ENCODE assay signal across 8 cellular contexts in the genomic region with DNA sequence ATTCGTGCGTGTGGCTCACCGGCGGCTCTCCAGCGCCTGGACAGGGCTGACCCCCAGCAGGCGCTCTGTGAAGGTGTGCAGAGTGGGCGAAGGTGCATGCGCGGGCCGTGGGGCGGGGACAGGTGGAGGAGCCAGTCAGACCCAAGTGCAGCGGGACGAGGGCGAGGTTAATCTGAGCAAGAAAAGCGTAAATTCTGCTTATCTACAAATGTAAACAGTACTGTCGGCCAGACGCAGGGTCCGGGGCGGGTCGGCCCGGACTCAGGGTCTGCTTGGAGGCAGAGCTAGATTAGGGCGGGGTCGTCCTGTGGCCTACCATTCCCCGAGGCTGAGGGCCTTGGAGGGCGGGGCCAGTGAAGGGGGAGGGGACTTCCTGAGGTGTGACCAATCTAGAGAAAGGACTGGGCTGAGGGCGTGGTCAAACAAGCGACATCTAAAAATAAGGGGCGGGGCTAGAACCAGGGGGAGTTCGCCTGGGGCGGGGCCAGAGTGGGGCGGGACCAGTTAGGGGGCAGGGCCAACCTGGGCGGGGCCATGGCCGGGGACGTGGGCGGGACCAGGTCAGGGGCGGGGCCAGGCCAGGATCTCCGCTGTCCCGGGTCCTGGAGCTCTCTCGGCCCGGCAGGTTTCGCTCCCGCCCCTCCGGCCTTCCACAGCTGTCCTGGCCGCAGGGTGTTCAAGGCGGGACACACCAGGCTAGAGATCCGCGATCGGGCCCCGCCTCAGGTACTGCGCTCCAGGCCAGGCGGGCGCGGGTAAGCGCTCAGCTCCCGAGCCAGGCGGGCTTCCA. TPM values are rescaled to one million over a fixed set of nuclear protein-coding genes. Genes with fewer than 3 reads are reported as not detected.
A peak's percentile ranks its signal among the peaks of the same experiment; 100 is the strongest.
DNase-seq lines count a peak whose midpoint lies in the region; TF ChIP-seq lines count a peak whose summit lies in the region.

A gene (plus strand): TSS at position 611 of the 790 bp plus-strand sequence. CDS start 994 bp downstream, outside the sequence.

- H3K4me1 Mint-ChIP-seq in activated naive CD4-positive, alpha-beta T cell treated with anti-CD3 and anti-CD28 coated beads, Interleukin-2, amount 50 U/mL, for 24 hours: peaks cover 19% of the 10 kb centered on the region

- peak within 1 kb of the TSS; percentile 86 for H3K4me2 ChIP-seq in SK-N-SH

- H3K9me3 ChIP-seq in SK-N-SH (no peaks in the 10 kb centered on the region), neutrophil (no peaks in the 10 kb centered on the region)

- TF ChIP-seq RAD21 in SK-N-SH (IDR thresholded peaks at IDR 0.05; ENCODE audit: low read length): no peak

- no peak for TF ChIP-seq EP300 in SK-N-SH (IDR thresholded peaks at IDR 0.05; ENCODE audit: borderline replicate concordance in 1 of 2, low read depth in 1 of 2, low read length in 1 of 2)

- no peaks in the 10 kb centered on the region for H3K79me2 ChIP-seq in SK-N-SH (ENCODE audit: insufficient read depth)

- no peaks in the 10 kb centered on the region for H4K20me1 ChIP-seq in SK-N-SH (ENCODE audit: insufficient read depth)

- H3K36me3 Mint-ChIP-seq in activated naive CD4-positive, alpha-beta T cell treated with anti-CD3 and anti-CD28 coated beads, Interleukin-2, amount 50 U/mL, for 24 hours: no peaks in the 10 kb centered on the region

- WGBS in SK-N-SH (ENCODE audit: low lambda C conversion rate): 1% methylated on average over 48 of the region's 56 CpGs

- H3K4me3 Mint-ChIP-seq in activated naive CD4-positive, alpha-beta T cell treated with anti-CD3 and anti-CD28 coated beads, Interleukin-2, amount 50 U/mL, for 24 hours: peak within 1 kb of the TSS; percentile 86

- peaks cover 0 to 8% of the 10 kb centered on the region in 2 experiments; a peak in 1 of 4 replicates for H3K4me1 ChIP-seq in SK-N-SH (ENCODE audit: control insufficient read depth in 1 of 2, insufficient read depth in 2 of 2, low read depth in 1 of 2, low read length in 1 of 2)
- H3K4me1 ChIP-seq in neutrophil (ENCODE audit: control insufficient read depth in 1 of 2, insufficient read depth in 1 of 2, low read depth in 1 of 2, low read length in 1 of 2): peaks cover 20 to 26% of the 10 kb centered on the region in 2 experiments

- CTCF ChIA-PET in SK-N-SH (lab: Yijun Ruan, JAX): interaction anchor here (0.5 to 2.7 kb wide), 5 partner anchors 10 to 543 kb away, joined by 3 to 16 read pairs (median 5); no protein-coding TSS in a partner anchor

- peaks cover 6% of the 10 kb centered on the region for H3K27me3 ChIP-seq in H7 (ENCODE audit: control insufficient read depth, insufficient read depth, low read length)
- H3K27me3 ChIP-seq in SK-N-SH (ENCODE audit: insufficient read depth): no peaks in the 10 kb centered on the region
- peaks cover 46% of the 10 kb centered on the region for H3K27me3 ChIP-seq in neutrophil

- H3K27ac ChIP-seq in SK-N-SH (ENCODE audit: low read depth in 2 of 2, low read length in 1 of 2) (no peak within 1 kb of the TSS), neutrophil (peak within 1 kb of the TSS; percentile 40)

- no peak for TF ChIP-seq CTCF in SK-N-SH (IDR thresholded peaks at IDR 0.05)
- TF ChIP-seq CTCF in neutrophil (IDR thresholded peaks at IDR 0.05): peak; percentile 30

- H3K27me3 Mint-ChIP-seq in activated naive CD4-positive, alpha-beta T cell treated with anti-CD3 and anti-CD28 coated beads, Interleukin-2, amount 50 U/mL, for 24 hours: peaks cover 16% of the 10 kb centered on the region

- H3K9ac ChIP-seq in SK-N-SH: peak within 1 kb of the TSS; percentile 15; the same call in 1 of the 2 replicates

- peak within 1 kb of the TSS; percentile 91 for H2AFZ ChIP-seq in SK-N-SH (ENCODE audit: low read depth)

- H3K36me3 ChIP-seq in H7 (replicated peaks; ENCODE audit: control insufficient read depth, insufficient read depth, low read length): no peaks in the 10 kb centered on the region
- H3K36me3 ChIP-seq in SK-N-SH (replicated peaks in 1 of 2; ENCODE audit: control insufficient read depth in 1 of 2, insufficient read depth in 2 of 2, low read length in 1 of 2): no peaks in the 10 kb centered on the region
- no peaks in the 10 kb centered on the region for H3K36me3 ChIP-seq in neutrophil

- H3K4me3 ChIP-seq in H7 (ENCODE audit: insufficient read depth, low read depth, low read length) (peak within 1 kb of the TSS; percentile 60), SK-N-SH (ENCODE audit: low read depth in 2 of 2, low read length in 1 of 2) (peak within 1 kb of the TSS; percentile 52 to 68), neutrophil (ENCODE audit: low read depth in 1 of 2, low read length in 1 of 2) (peak within 1 kb of the TSS; percentile 64 to 68)

- no peaks in the 10 kb centered on the region for H3K9me3 Mint-ChIP-seq in activated naive CD4-positive, alpha-beta T cell treated with anti-CD3 and anti-CD28 coated beads, Interleukin-2, amount 50 U/mL, for 24 hours

- peak within 1 kb of the TSS; percentile 1 for H3K27ac Mint-ChIP-seq in activated naive CD4-positive, alpha-beta T cell treated with anti-CD3 and anti-CD28 coated beads, Interleukin-2, amount 50 U/mL, for 24 hours

- H3K9me2 ChIP-seq in SK-N-SH: no peaks in the 10 kb centered on the region

- H3F3A ChIP-seq in SK-N-SH (replicated peaks; ENCODE audit: insufficient read depth): peaks cover 8% of the 10 kb centered on the region

- POLR2A ChIA-PET in SK-N-SH (lab: Yijun Ruan, JAX): no interaction called here

- DNase-seq in DMS53 (lab: John Stamatoyannopoulos, UW): peak; percentile 98
- peak; percentile 100 for DNase-seq in H7
- DNase-seq in NAMALWA (ENCODE audit: low spot score): peak; percentile 98
- DNase-seq in SK-N-SH: peak; percentile 100
- DNase-seq in globus pallidus (ENCODE audit: low spot score): peak; percentile 99
- peak; percentile 90 for DNase-seq in stromal cell of bone marrow (ENCODE audit: low read depth)

TF ChIP-seq in SK-N-SH, 30 proteins besides CTCF, POLR2A, EP300 and RAD21:
- TF ChIP-seq SIN3A (IDR thresholded peaks at IDR 0.05; ENCODE audit: borderline replicate concordance, low read depth, low read length): peak; percentile 71; the same call in 1 of the 2 replicates
- TF ChIP-seq RXRA (IDR thresholded peaks at IDR 0.05; ENCODE audit: borderline replicate concordance, low read depth): no peak
- TF ChIP-seq, protein P1, sequence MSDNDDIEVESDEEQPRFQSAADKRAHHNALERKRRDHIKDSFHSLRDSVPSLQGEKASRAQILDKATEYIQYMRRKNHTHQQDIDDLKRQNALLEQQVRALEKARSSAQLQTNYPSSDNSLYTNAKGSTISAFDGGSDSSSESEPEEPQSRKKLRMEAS (IDR thresholded peaks at IDR 0.05; ENCODE audit: low read depth): no peak
- peak; percentile 41 for TF ChIP-seq MXI1 (IDR thresholded peaks at IDR 0.05; ENCODE audit: low read depth, low read length)
- peak; percentile 22; the same call in 1 of the 2 replicates for TF ChIP-seq NRF1 (IDR thresholded peaks at IDR 0.05; ENCODE audit: low read depth, low read length)
- TF ChIP-seq TCF12 (IDR thresholded peaks at IDR 0.05): no peak
- TF ChIP-seq, protein P2, sequence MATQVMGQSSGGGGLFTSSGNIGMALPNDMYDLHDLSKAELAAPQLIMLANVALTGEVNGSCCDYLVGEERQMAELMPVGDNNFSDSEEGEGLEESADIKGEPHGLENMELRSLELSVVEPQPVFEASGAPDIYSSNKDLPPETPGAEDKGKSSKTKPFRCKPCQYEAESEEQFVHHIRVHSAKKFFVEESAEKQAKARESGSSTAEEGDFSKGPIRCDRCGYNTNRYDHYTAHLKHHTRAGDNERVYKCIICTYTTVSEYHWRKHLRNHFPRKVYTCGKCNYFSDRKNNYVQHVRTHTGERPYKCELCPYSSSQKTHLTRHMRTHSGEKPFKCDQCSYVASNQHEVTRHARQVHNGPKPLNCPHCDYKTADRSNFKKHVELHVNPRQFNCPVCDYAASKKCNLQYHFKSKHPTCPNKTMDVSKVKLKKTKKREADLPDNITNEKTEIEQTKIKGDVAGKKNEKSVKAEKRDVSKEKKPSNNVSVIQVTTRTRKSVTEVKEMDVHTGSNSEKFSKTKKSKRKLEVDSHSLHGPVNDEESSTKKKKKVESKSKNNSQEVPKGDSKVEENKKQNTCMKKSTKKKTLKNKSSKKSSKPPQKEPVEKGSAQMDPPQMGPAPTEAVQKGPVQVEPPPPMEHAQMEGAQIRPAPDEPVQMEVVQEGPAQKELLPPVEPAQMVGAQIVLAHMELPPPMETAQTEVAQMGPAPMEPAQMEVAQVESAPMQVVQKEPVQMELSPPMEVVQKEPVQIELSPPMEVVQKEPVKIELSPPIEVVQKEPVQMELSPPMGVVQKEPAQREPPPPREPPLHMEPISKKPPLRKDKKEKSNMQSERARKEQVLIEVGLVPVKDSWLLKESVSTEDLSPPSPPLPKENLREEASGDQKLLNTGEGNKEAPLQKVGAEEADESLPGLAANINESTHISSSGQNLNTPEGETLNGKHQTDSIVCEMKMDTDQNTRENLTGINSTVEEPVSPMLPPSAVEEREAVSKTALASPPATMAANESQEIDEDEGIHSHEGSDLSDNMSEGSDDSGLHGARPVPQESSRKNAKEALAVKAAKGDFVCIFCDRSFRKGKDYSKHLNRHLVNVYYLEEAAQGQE (IDR thresholded peaks at IDR 0.05; ENCODE audit: low read depth, low read length): peak; percentile 97

RNA-seq across cellular contexts. Expression of the gene that starts here (rescaled TPM):
- total RNA-seq in H7 (2014; rRNA removed; shearing (Covaris generic)): 2.1 and 2.4 TPM in 2 replicates
- 0.03 and 0.08 TPM in 2 replicates for polyA plus RNA-seq in SK-N-SH (2012; rRNA removed)
- 0.01 and 0.03 TPM in 2 replicates for polyA plus RNA-seq in SK-N-SH (2012; cell fraction: cytosol; rRNA removed)
- 0.61 and 1.2 TPM in 2 replicates for polyA plus RNA-seq in SK-N-SH (2012; cell fraction: nucleus; rRNA removed)
